In genomic region chr6:131755597-131755996, GRCh38 we compare ENCODE assay signal across 1 cellular context.
A peak's percentile ranks its signal among the peaks of the same experiment; 100 is the strongest.
TF ChIP-seq lines count a peak whose summit lies in the region.

No MANE protein-coding gene starts in this region.

TF ChIP-seq in HepG2, 621 proteins besides CTCF, POLR2A, EP300 and RAD21 (continues in another document):
- TF ChIP-seq NFIC (IDR thresholded peaks at IDR 0.05; ENCODE audit: low read length) = no peak
- TF ChIP-seq ZMAT5 (CRISPR knock-in tag; IDR thresholded peaks at IDR 0.05; ENCODE audit: borderline replicate concordance, low read depth) = no peak
- peak; percentile 70; the same call in 1 of the 2 replicates for TF ChIP-seq SATB2 (CRISPR knock-in tag; IDR thresholded peaks at IDR 0.05)
- TF ChIP-seq ZNF280D (CRISPR knock-in tag; IDR thresholded peaks at IDR 0.05) = no peak
- TF ChIP-seq BATF2 (CRISPR knock-in tag; IDR thresholded peaks at IDR 0.05) = no peak
- TF ChIP-seq MED1 (CRISPR knock-in tag; IDR thresholded peaks at IDR 0.05) = peak; percentile 8; the same call in 1 of the 2 replicates
- 0 out of 2 replicates have a peak, but pooled peaks have one; percentile 14 for TF ChIP-seq ZMYM2 (CRISPR knock-in tag; IDR thresholded peaks at IDR 0.05)
- TF ChIP-seq ZNF513 (CRISPR knock-in tag; conservative IDR thresholded peaks at IDR 0.05) = no peak
- TF ChIP-seq JDP2 (CRISPR knock-in tag; IDR thresholded peaks at IDR 0.05; ENCODE audit: borderline replicate concordance) = no peak
- TF ChIP-seq FOXJ3 (CRISPR knock-in tag; IDR thresholded peaks at IDR 0.05; ENCODE audit: borderline replicate concordance) = 0 out of 2 replicates have a peak, but pooled peaks have one; percentile 19
- no peak for TF ChIP-seq NFYC (CRISPR knock-in tag; IDR thresholded peaks at IDR 0.05)
- TF ChIP-seq FOSL2 (CRISPR knock-in tag; IDR thresholded peaks at IDR 0.05) = peak; percentile 50; the same call in 1 of the 2 replicates
- TF ChIP-seq AHDC1 (CRISPR knock-in tag; IDR thresholded peaks at IDR 0.05; ENCODE audit: borderline replicate concordance) = no peak
- TF ChIP-seq GMEB2 (CRISPR knock-in tag; IDR thresholded peaks at IDR 0.05; ENCODE audit: low read depth) = no peak
- TF ChIP-seq HOXA7 (CRISPR knock-in tag; IDR thresholded peaks at IDR 0.05) = no peak
- 0 out of 2 replicates have a peak, but pooled peaks have one; percentile 26 for TF ChIP-seq ISL2 (CRISPR knock-in tag; IDR thresholded peaks at IDR 0.05)
- 0 out of 2 replicates have a peak, but pooled peaks have one; percentile 6 for TF ChIP-seq ZNF564 (CRISPR knock-in tag; IDR thresholded peaks at IDR 0.05)
- no peak for TF ChIP-seq NR1H2 (CRISPR knock-in tag; IDR thresholded peaks at IDR 0.05; ENCODE audit: borderline replicate concordance, low read depth)
- TF ChIP-seq ZNF296 (CRISPR knock-in tag; conservative IDR thresholded peaks at IDR 0.05) = no peak
- no peak for TF ChIP-seq ZNF234 (CRISPR knock-in tag; conservative IDR thresholded peaks at IDR 0.05)
- no peak for TF ChIP-seq SMARCC2 (IDR thresholded peaks at IDR 0.05)
- no peak for TF ChIP-seq HNF4G (IDR thresholded peaks at IDR 0.05; ENCODE audit: borderline replicate concordance, low read depth, low read length)
- TF ChIP-seq HNF4G (CRISPR knock-in tag; IDR thresholded peaks at IDR 0.05; ENCODE audit: borderline replicate concordance, low read depth) = 0 out of 2 replicates have a peak, but pooled peaks have one; percentile 27
- TF ChIP-seq ZNF644 (CRISPR knock-in tag; IDR thresholded peaks at IDR 0.05; ENCODE audit: low read depth) = peak; percentile 42; the same call in 1 of the 2 replicates
- no peak for TF ChIP-seq RERE (CRISPR knock-in tag; IDR thresholded peaks at IDR 0.05; ENCODE audit: low read depth)
- 0 out of 2 replicates have a peak, but pooled peaks have one; percentile 9 for TF ChIP-seq MBD4 (IDR thresholded peaks at IDR 0.05; ENCODE audit: borderline replicate concordance, low read length)
- TF ChIP-seq ZFP90 (CRISPR knock-in tag; IDR thresholded peaks at IDR 0.05; ENCODE audit: borderline replicate concordance) = peak; percentile 55; the same call in 1 of the 2 replicates
- peak; percentile 19; the same call in 1 of the 2 replicates for TF ChIP-seq RBFOX2 (IDR thresholded peaks at IDR 0.05; ENCODE audit: low read depth, low read length)
- 0 out of 2 replicates have a peak, but pooled peaks have one; percentile 49 for TF ChIP-seq KLF12 (CRISPR knock-in tag; IDR thresholded peaks at IDR 0.05; ENCODE audit: borderline replicate concordance)
- TF ChIP-seq ZNF574 (CRISPR knock-in tag; IDR thresholded peaks at IDR 0.05) = no peak
- no peak for TF ChIP-seq CREM (IDR thresholded peaks at IDR 0.05)
- TF ChIP-seq CREM (CRISPR knock-in tag; IDR thresholded peaks at IDR 0.05) = no peak
- peak; percentile 69; the same call in 1 of the 2 replicates for TF ChIP-seq ARID3A (IDR thresholded peaks at IDR 0.05; ENCODE audit: low read depth, low read length)
- TF ChIP-seq SMAD9 (CRISPR knock-in tag; IDR thresholded peaks at IDR 0.05) = no peak
